Comparison of ENCODE assay signal across 1 cellular context in the genomic region with DNA sequence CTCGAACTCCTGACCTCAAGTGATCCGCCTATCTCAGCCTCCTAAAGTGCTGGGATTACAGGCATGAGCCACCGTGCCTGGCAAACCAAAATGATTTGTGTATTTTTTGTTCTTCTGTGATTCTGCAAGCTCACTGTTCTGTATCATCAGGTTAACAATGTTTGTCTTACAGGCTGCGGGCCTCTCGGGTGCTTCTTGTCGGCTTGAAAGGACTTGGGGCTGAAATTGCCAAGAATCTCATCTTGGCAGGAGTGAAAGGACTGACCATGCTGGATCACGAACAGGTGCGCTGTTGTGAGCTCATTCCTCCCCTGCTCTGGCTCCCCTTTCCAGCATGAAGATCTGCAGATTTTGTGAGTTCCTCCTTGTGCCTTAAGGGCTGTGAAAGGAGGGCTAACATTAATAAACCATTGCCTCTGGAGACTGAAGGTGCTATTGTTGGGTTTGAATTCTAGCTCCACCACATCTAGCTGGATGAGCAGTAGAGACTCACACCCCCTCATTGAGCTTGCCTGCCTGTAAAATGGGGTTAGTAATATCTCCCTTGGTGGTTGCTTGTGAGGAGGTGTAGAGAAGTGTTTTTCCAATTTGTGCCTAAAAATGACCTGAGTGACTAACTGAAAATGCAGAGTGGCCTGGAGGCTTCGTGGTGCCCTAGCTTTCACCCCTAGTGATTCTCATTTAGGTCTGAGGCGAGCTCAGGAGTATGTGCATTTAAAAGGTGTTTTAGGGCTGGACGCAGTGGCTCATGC.
TF ChIP-seq lines count a peak whose summit lies in the region.

No MANE protein-coding gene starts in this region.

TF ChIP-seq in HepG2, 621 proteins besides CTCF, POLR2A, EP300 and RAD21:
- no peak for TF ChIP-seq KLF12 (CRISPR knock-in tag; IDR thresholded peaks at IDR 0.05; ENCODE audit: borderline replicate concordance)
- no peak for TF ChIP-seq FOXK1 (CRISPR knock-in tag; IDR thresholded peaks at IDR 0.05; ENCODE audit: borderline replicate concordance, low read depth)
- no peak for TF ChIP-seq SP5 (CRISPR knock-in tag; IDR thresholded peaks at IDR 0.05; ENCODE audit: borderline replicate concordance, low read depth)
- no peak for TF ChIP-seq SPEN (CRISPR knock-in tag; IDR thresholded peaks at IDR 0.05; ENCODE audit: low read depth)
- TF ChIP-seq, protein P1, sequence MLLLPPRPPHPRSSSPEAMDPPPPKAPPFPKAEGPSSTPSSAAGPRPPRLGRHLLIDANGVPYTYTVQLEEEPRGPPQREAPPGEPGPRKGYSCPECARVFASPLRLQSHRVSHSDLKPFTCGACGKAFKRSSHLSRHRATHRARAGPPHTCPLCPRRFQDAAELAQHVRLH (CRISPR knock-in tag; IDR thresholded peaks at IDR 0.05; ENCODE audit: borderline replicate concordance, low read depth), result no peak
- TF ChIP-seq, protein P2, sequence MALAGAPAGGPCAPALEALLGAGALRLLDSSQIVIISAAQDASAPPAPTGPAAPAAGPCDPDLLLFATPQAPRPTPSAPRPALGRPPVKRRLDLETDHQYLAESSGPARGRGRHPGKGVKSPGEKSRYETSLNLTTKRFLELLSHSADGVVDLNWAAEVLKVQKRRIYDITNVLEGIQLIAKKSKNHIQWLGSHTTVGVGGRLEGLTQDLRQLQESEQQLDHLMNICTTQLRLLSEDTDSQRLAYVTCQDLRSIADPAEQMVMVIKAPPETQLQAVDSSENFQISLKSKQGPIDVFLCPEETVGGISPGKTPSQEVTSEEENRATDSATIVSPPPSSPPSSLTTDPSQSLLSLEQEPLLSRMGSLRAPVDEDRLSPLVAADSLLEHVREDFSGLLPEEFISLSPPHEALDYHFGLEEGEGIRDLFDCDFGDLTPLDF (CRISPR knock-in tag; IDR thresholded peaks at IDR 0.05), result no peak
- no peak for TF ChIP-seq ZNF570 (CRISPR knock-in tag; IDR thresholded peaks at IDR 0.05; ENCODE audit: borderline replicate concordance)
- no peak for TF ChIP-seq NCOR1 (IDR thresholded peaks at IDR 0.05; ENCODE audit: borderline replicate concordance, low read length)
- TF ChIP-seq SIX4 (CRISPR knock-in tag; IDR thresholded peaks at IDR 0.05), result no peak
- TF ChIP-seq YEATS4 (CRISPR knock-in tag; IDR thresholded peaks at IDR 0.05; ENCODE audit: borderline replicate concordance), result no peak
- TF ChIP-seq, protein P3, sequence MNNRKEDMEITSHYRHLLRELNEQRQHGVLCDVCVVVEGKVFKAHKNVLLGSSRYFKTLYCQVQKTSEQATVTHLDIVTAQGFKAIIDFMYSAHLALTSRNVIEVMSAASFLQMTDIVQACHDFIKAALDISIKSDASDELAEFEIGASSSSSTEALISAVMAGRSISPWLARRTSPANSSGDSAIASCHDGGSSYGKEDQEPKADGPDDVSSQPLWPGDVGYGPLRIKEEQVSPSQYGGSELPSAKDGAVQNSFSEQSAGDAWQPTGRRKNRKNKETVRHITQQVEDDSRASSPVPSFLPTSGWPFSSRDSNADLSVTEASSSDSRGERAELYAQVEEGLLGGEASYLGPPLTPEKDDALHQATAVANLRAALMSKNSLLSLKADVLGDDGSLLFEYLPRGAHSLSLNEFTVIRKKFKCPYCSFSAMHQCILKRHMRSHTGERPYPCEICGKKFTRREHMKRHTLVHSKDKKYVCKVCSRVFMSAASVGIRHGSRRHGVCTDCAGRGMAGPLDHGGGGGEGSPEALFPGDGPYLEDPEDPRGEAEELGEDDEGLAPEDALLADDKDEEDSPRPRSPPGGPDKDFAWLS (CRISPR knock-in tag; IDR thresholded peaks at IDR 0.05; ENCODE audit: borderline replicate concordance), result no peak
- TF ChIP-seq CAMTA2 (CRISPR knock-in tag; IDR thresholded peaks at IDR 0.05; ENCODE audit: borderline replicate concordance), result no peak
- no peak for TF ChIP-seq SKI (IDR thresholded peaks at IDR 0.05; ENCODE audit: partially characterized antibody)
- TF ChIP-seq, protein P4, sequence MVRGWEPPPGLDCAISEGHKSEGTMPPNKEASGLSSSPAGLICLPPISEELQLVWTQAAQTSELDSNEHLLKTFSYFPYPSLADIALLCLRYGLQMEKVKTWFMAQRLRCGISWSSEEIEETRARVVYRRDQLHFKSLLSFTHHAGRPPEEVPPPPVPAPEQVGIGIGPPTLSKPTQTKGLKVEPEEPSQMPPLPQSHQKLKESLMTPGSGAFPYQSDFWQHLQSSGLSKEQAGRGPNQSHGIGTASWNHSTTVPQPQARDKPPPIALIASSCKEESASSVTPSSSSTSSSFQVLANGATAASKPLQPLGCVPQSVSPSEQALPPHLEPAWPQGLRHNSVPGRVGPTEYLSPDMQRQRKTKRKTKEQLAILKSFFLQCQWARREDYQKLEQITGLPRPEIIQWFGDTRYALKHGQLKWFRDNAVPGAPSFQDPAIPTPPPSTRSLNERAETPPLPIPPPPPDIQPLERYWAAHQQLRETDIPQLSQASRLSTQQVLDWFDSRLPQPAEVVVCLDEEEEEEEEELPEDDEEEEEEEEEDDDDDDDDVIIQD (CRISPR knock-in tag; IDR thresholded peaks at IDR 0.05; ENCODE audit: low read depth), result no peak
- no peak for TF ChIP-seq ZNF773 (CRISPR knock-in tag; IDR thresholded peaks at IDR 0.05; ENCODE audit: borderline replicate concordance)
- TF ChIP-seq SP140L (CRISPR knock-in tag; IDR thresholded peaks at IDR 0.05; ENCODE audit: borderline replicate concordance), result no peak
- TF ChIP-seq NFYB (CRISPR knock-in tag; IDR thresholded peaks at IDR 0.05), result no peak
- TF ChIP-seq KDM3A (CRISPR knock-in tag; IDR thresholded peaks at IDR 0.05; ENCODE audit: low read depth), result no peak
- TF ChIP-seq, protein P5, sequence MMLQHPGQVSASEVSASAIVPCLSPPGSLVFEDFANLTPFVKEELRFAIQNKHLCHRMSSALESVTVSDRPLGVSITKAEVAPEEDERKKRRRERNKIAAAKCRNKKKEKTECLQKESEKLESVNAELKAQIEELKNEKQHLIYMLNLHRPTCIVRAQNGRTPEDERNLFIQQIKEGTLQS (CRISPR knock-in tag; IDR thresholded peaks at IDR 0.05), result no peak
